Comparison of ENCODE assay signal across 1 cellular context in genomic region chr22:24146190-24146616, GRCh38.
TF ChIP-seq lines count a peak whose summit lies in the region.

No MANE protein-coding gene starts in this region.

TF ChIP-seq in HEK293, 187 proteins besides CTCF, POLR2A, EP300 and RAD21 (continued from another document):
- TF ChIP-seq SCRT2 (tag by site-specific recombination; IDR thresholded peaks at IDR 0.05) = peak; percentile 88
